ENCODE assay signal across 27 cellular contexts in genomic region chr3:72802001-72802400, GRCh38.
"Had no signal": no experiment of that assay in that cellular context is flagged by ENCODE, and none has a peak within 500 bp of the region (broad histone marks: within the 10 kb centered on the region; RNA-seq: fewer than 3 reads in every experiment).

No MANE protein-coding gene starts in this region.

- H3K4me1 ChIP-seq: lower lobe of right lung, right lobe of liver, tibial nerve, uterus had no signal

- H3K4me3 ChIP-seq: lower lobe of right lung, ovary, right atrium auricular region, right lobe of liver, smooth muscle cell, tibial nerve, uterus had no signal

- ATAC-seq: left cardiac atrium; left lobe of liver; lower lobe of right lung; right lobe of liver; stimulated activated memory B cell treated with anti-CD40 and anti-IgM and Interleukin-4, amounts not matched to agents 10 μg/mL and 1 μg/mL and 100 μg/mL, for 72 hours; stimulated activated naive CD8-positive, alpha-beta T cell treated with anti-CD3 and anti-CD28 coated beads, Interleukin-15, amount 100 ng/mL, for 72 hours had no signal

- H3K27me3 ChIP-seq: ovary, right atrium auricular region, right lobe of liver, tibial nerve, uterus had no signal

- H3K27ac Mint-ChIP-seq: immature natural killer cell; mesothelial cell of epicardium; natural killer cell; nephron progenitor cell; progenitor cell of endocrine pancreas; stimulated activated memory B cell treated with anti-CD40 and anti-IgM and Interleukin-4, amounts not matched to agents 10 μg/mL and 1 μg/mL and 100 μg/mL, for 72 hours; type B pancreatic cell had no signal

- H3K27ac ChIP-seq: lower lobe of right lung, ovary, right atrium auricular region, right lobe of liver, tibial nerve, uterus had no signal

- H3K36me3 Mint-ChIP-seq: mesothelial cell of epicardium, natural killer cell had no signal

- H3K9me3 Mint-ChIP-seq: immature natural killer cell; mesothelial cell of epicardium; naive B cell; natural killer cell; stimulated activated memory B cell treated with anti-CD40 and anti-IgM and Interleukin-4, amounts not matched to agents 10 μg/mL and 1 μg/mL and 100 μg/mL, for 72 hours; stimulated activated naive CD8-positive, alpha-beta T cell treated with anti-CD3 and anti-CD28 coated beads, Interleukin-15, amount 100 ng/mL, for 72 hours had no signal

- H3K27me3 Mint-ChIP-seq: naive B cell; progenitor cell of endocrine pancreas; stimulated activated memory B cell treated with anti-CD40 and anti-IgM and Interleukin-4, amounts not matched to agents 10 μg/mL and 1 μg/mL and 100 μg/mL, for 72 hours; stimulated activated naive CD8-positive, alpha-beta T cell treated with anti-CD3 and anti-CD28 coated beads, Interleukin-15, amount 100 ng/mL, for 72 hours; type B pancreatic cell had no signal

- DNase-seq: hippocampal formation; immature natural killer cell; left cardiac atrium; lower lobe of right lung; mesendoderm; naive B cell; natural killer cell; nephron progenitor cell; ovary; right lobe of liver; stimulated activated CD4-positive, alpha-beta T cell treated with anti-CD3 and anti-CD28 coated beads, Interleukin-1b, Interleukin-23, amount 100 ng/mL, for 48 hours; stimulated activated CD4-positive, alpha-beta T cell treated with anti-CD3 and anti-CD28 coated beads, Interleukin-2, amount 100 ng/mL, for 48 hours; stimulated activated CD4-positive, alpha-beta T cell treated with anti-CD3 and anti-CD28 coated beads, Interleukin-4, amount 100 ng/mL, for 4 hours; stimulated activated CD8-positive, alpha-beta memory T cell treated with anti-CD3 and anti-CD28 coated beads, Interleukin-4, amount 100 ng/mL, for 48 hours; stimulated activated naive CD4-positive, alpha-beta T cell treated with Interleukin-2 at 50 U/mL for 16 hours; stimulated activated naive CD8-positive, alpha-beta T cell treated with anti-CD3 and anti-CD28 coated beads, Interleukin-15, amount 100 ng/mL, for 72 hours; substantia nigra; uterus had no signal

- H3K4me2 ChIP-seq: smooth muscle cell had no signal

- H3K4me1 Mint-ChIP-seq: immature natural killer cell; naive B cell; natural killer cell; stimulated activated memory B cell treated with anti-CD40 and anti-IgM and Interleukin-4, amounts not matched to agents 10 μg/mL and 1 μg/mL and 100 μg/mL, for 72 hours had no signal

- H3K36me3 ChIP-seq: lower lobe of right lung, ovary, right atrium auricular region, right lobe of liver, tibial nerve, uterus had no signal

- H3K4me3 Mint-ChIP-seq: immature natural killer cell; mesothelial cell of epicardium; naive B cell; natural killer cell; nephron progenitor cell; stimulated activated memory B cell treated with anti-CD40 and anti-IgM and Interleukin-4, amounts not matched to agents 10 μg/mL and 1 μg/mL and 100 μg/mL, for 72 hours; stimulated activated naive CD8-positive, alpha-beta T cell treated with anti-CD3 and anti-CD28 coated beads, Interleukin-15, amount 100 ng/mL, for 72 hours; type B pancreatic cell had no signal

- H3K9me3 ChIP-seq: lower lobe of right lung, ovary, right atrium auricular region, right lobe of liver, tibial nerve, uterus had no signal

- FAIRE-seq: islet of Langerhans had no signal
